14 cellular contexts compared by ENCODE assay signal in genomic region chr17:50218071-50218759, GRCh38. TPM values are rescaled to one million over a fixed set of nuclear protein-coding genes. Genes with fewer than 3 reads are reported as not detected.
DNase-seq lines count a peak whose midpoint lies in the region; ATAC-seq and TF ChIP-seq lines count a peak whose summit lies in the region.
"Had no signal": no experiment of that assay in that cellular context is flagged by ENCODE, and none has a peak within 500 bp of the region (broad histone marks: within the 10 kb centered on the region; RNA-seq: fewer than 3 reads in every experiment).

No MANE protein-coding gene starts in this region.

- TF ChIP-seq POLR2A in vagina (IDR thresholded peaks at IDR 0.05): no peak

- peaks cover 47% of the 10 kb centered on the region for H3K27me3 Mint-ChIP-seq in activated naive CD4-positive, alpha-beta T cell treated with anti-CD3 and anti-CD28 coated beads, Interleukin-2, amount 10 ng/mL, durations not matched to agents 7 days and 5 days
- H3K27me3 Mint-ChIP-seq in activated naive CD4-positive, alpha-beta T cell treated with anti-CD3 and anti-CD28 coated beads for 36 hours (ENCODE audit: low read depth): no peaks in the 10 kb centered on the region
- no peaks in the 10 kb centered on the region for H3K27me3 Mint-ChIP-seq in osteocyte (ENCODE audit: unreplicated experiment)
- H3K27me3 Mint-ChIP-seq: activated naive CD4-positive, alpha-beta T cell treated with anti-CD3 and anti-CD28 coated beads, Interleukin-2, amount 50 U/mL, for 24 hours had no signal

- no peak for ATAC-seq in HG03439 (IDR thresholded peaks at IDR 0.05; ENCODE audit: unreplicated experiment)

- H3K36me3 Mint-ChIP-seq in activated naive CD4-positive, alpha-beta T cell treated with anti-CD3 and anti-CD28 coated beads, Interleukin-2, amount 10 ng/mL, durations not matched to agents 7 days and 5 days: no peaks in the 10 kb centered on the region
- H3K36me3 Mint-ChIP-seq in activated naive CD4-positive, alpha-beta T cell treated with anti-CD3 and anti-CD28 coated beads for 36 hours (ENCODE audit: low read depth): no peaks in the 10 kb centered on the region
- no peaks in the 10 kb centered on the region for H3K36me3 Mint-ChIP-seq in osteocyte (ENCODE audit: unreplicated experiment)
- H3K36me3 Mint-ChIP-seq: activated naive CD4-positive, alpha-beta T cell treated with anti-CD3 and anti-CD28 coated beads, Interleukin-2, amount 50 U/mL, for 24 hours had no signal

- no peak overlapping the region for H3K4me3 ChIP-seq in fibroblast of the aortic adventitia (ENCODE audit: low read depth, low read length)
- H3K4me3 ChIP-seq in vagina: no peak overlapping the region
- H3K4me3 ChIP-seq in MG63: no peak overlapping the region
- H3K4me3 ChIP-seq: prostate gland had no signal

- H3K4me1 ChIP-seq in vagina: peaks cover 76% of the 10 kb centered on the region
- H3K4me1 ChIP-seq: prostate gland had no signal

- intact Hi-C loops in activated naive CD4-positive, alpha-beta T cell treated with anti-CD3 and anti-CD28 coated beads for 36 hours (cut with micrococcal nuclease): no loop called here
- intact Hi-C loops in vagina (cut with DNase I): no loop called here

- H3K9me3 Mint-ChIP-seq in activated naive CD4-positive, alpha-beta T cell treated with anti-CD3 and anti-CD28 coated beads, Interleukin-2, amount 10 ng/mL, durations not matched to agents 7 days and 5 days: no peaks in the 10 kb centered on the region
- no peaks in the 10 kb centered on the region for H3K9me3 Mint-ChIP-seq in activated naive CD4-positive, alpha-beta T cell treated with anti-CD3 and anti-CD28 coated beads for 36 hours
- H3K9me3 Mint-ChIP-seq in osteocyte (ENCODE audit: unreplicated experiment): no peaks in the 10 kb centered on the region
- H3K9me3 Mint-ChIP-seq: activated CD4-positive, alpha-beta memory T cell treated with anti-CD3 and anti-CD28 coated beads, Interleukin-2, amount 10 ng/mL, durations not matched to agents 7 days and 5 days; activated naive CD4-positive, alpha-beta T cell treated with anti-CD3 and anti-CD28 coated beads, Interleukin-2, amount 50 U/mL, for 24 hours had no signal

- peak overlapping the region; percentile 11 for H3K27ac Mint-ChIP-seq in activated naive CD4-positive, alpha-beta T cell treated with anti-CD3 and anti-CD28 coated beads, Interleukin-2, amount 10 ng/mL, durations not matched to agents 7 days and 5 days
- H3K27ac Mint-ChIP-seq in activated naive CD4-positive, alpha-beta T cell treated with anti-CD3 and anti-CD28 coated beads for 36 hours: no peak overlapping the region
- peak overlapping the region; percentile 96 for H3K27ac Mint-ChIP-seq in osteocyte (ENCODE audit: unreplicated experiment)
- H3K27ac Mint-ChIP-seq: activated CD4-positive, alpha-beta memory T cell treated with anti-CD3 and anti-CD28 coated beads, Interleukin-2, amount 10 ng/mL, durations not matched to agents 7 days and 5 days; activated naive CD4-positive, alpha-beta T cell treated with anti-CD3 and anti-CD28 coated beads, Interleukin-2, amount 50 U/mL, for 24 hours had no signal

- H3K36me3 ChIP-seq in vagina: no peaks in the 10 kb centered on the region
- H3K36me3 ChIP-seq in MG63: no peaks in the 10 kb centered on the region
- H3K36me3 ChIP-seq: prostate gland had no signal

- H3K27ac ChIP-seq in vagina: peak overlapping the region; percentile 97

- H3K9me3 ChIP-seq in vagina (no peaks in the 10 kb centered on the region), MG63 (no peaks in the 10 kb centered on the region)
- H3K9me3 ChIP-seq: prostate gland had no signal

- no peaks in the 10 kb centered on the region for H3K27me3 ChIP-seq in vagina
- no peaks in the 10 kb centered on the region for H3K27me3 ChIP-seq in MG63

- peaks cover 19% of the 10 kb centered on the region for H3K4me1 Mint-ChIP-seq in activated naive CD4-positive, alpha-beta T cell treated with anti-CD3 and anti-CD28 coated beads, Interleukin-2, amount 10 ng/mL, durations not matched to agents 7 days and 5 days
- H3K4me1 Mint-ChIP-seq in activated naive CD4-positive, alpha-beta T cell treated with anti-CD3 and anti-CD28 coated beads for 36 hours (ENCODE audit: low read depth): peaks cover 22% of the 10 kb centered on the region
- H3K4me1 Mint-ChIP-seq in osteocyte (ENCODE audit: unreplicated experiment): peaks cover 97% of the 10 kb centered on the region

- DNase-seq in activated naive CD4-positive, alpha-beta T cell treated with anti-CD3 and anti-CD28 coated beads, Interleukin-2, amount 10 ng/mL, durations not matched to agents 7 days and 5 days: no peak
- DNase-seq in activated naive CD4-positive, alpha-beta T cell treated with anti-CD3 and anti-CD28 coated beads for 36 hours: no peak
- DNase-seq in fibroblast of the aortic adventitia (ENCODE audit: low read depth) (peak; percentile 74), osteocyte (ENCODE audit: extremely low spot score, unreplicated experiment) (no peak), vagina (ENCODE audit: extremely low spot score in 2 of 2) (no peak), NCI-H146 treated with DMSO at 0.1 percent for 48 hours (lab: John Stamatoyannopoulos, UW; ENCODE audit: unreplicated experiment) (no peak), MG63 (no peak)
- DNase-seq: 8988T; activated CD4-positive, alpha-beta memory T cell treated with anti-CD3 and anti-CD28 coated beads, Interleukin-2, amount 10 ng/mL, durations not matched to agents 7 days and 5 days; DMS153; NCI-H524 had no signal

- no peak overlapping the region for H3K4me3 Mint-ChIP-seq in activated naive CD4-positive, alpha-beta T cell treated with anti-CD3 and anti-CD28 coated beads, Interleukin-2, amount 10 ng/mL, durations not matched to agents 7 days and 5 days
- H3K4me3 Mint-ChIP-seq in activated naive CD4-positive, alpha-beta T cell treated with anti-CD3 and anti-CD28 coated beads for 36 hours: no peak overlapping the region
- peak overlapping the region; percentile 53 for H3K4me3 Mint-ChIP-seq in osteocyte (ENCODE audit: unreplicated experiment)
- H3K4me3 Mint-ChIP-seq: activated CD4-positive, alpha-beta memory T cell treated with anti-CD3 and anti-CD28 coated beads, Interleukin-2, amount 10 ng/mL, durations not matched to agents 7 days and 5 days; activated naive CD4-positive, alpha-beta T cell treated with anti-CD3 and anti-CD28 coated beads, Interleukin-2, amount 50 U/mL, for 24 hours had no signal

- TF ChIP-seq CTCF in fibroblast of the aortic adventitia (IDR thresholded peaks at IDR 0.05; ENCODE audit: insufficient read depth, low read length) (no peak), osteocyte (IDR thresholded peaks at IDR 0.05) (no peak), vagina (IDR thresholded peaks at IDR 0.05) (no peak)

- CTCF ChIA-PET in activated naive CD4-positive, alpha-beta T cell treated with anti-CD3 and anti-CD28 coated beads, Interleukin-2, amount 10 ng/mL, durations not matched to agents 7 days and 5 days (lab: Charles Lee): interaction anchor here (0.8 to 1.3 kb wide), 5 partner anchors 12 to 54 kb away, joined by 3 to 5 read pairs (median 4); partner anchors contain the start of gene COL1A1
- CTCF ChIA-PET in activated naive CD4-positive, alpha-beta T cell treated with anti-CD3 and anti-CD28 coated beads for 36 hours (lab: Charles Lee): interaction anchor here (0.6 to 10.5 kb wide), 5 partner anchors 17 to 238 kb away, joined by 3 to 87 read pairs (median 5); partner anchors contain the start of gene COL1A1

RNA-seq across cellular contexts. Expression of gene COL1A1, which starts 16.8 kb away (rescaled TPM):
- 1 to 10 TPM in 1 of 2 experiments, under 1 TPM in 1; 0.95 to 1.7 TPM for total RNA-seq in activated naive CD4-positive, alpha-beta T cell treated with anti-CD3 and anti-CD28 coated beads for 36 hours
- total RNA-seq in fibroblast of the aortic adventitia (ENCODE audit: low replicate concordance): 2,633 and 16,513 TPM in 2 replicates
- total RNA-seq in osteocyte: 25,918 and 28,023 TPM in 2 replicates
- 171 TPM for total RNA-seq in vagina
- total RNA-seq in MG63 (2014; rRNA removed; shearing (Covaris generic); ENCODE audit: low replicate concordance): 261 and 431 TPM in 2 replicates

RNA-seq across cellular contexts. Expression of gene SGCA, which starts 52.4 kb away (rescaled TPM):
- under 1 TPM in 1 of 2 experiments, not detected in 1; 0.14 TPM for total RNA-seq in activated naive CD4-positive, alpha-beta T cell treated with anti-CD3 and anti-CD28 coated beads for 36 hours
- 0.65 and 0.90 TPM in 2 replicates for total RNA-seq in fibroblast of the aortic adventitia (ENCODE audit: low replicate concordance)
- total RNA-seq in osteocyte: 12.0 and 13.0 TPM in 2 replicates
- 2.2 TPM for total RNA-seq in vagina
- total RNA-seq in MG63 (2014; rRNA removed; shearing (Covaris generic); ENCODE audit: low replicate concordance): 1.1 TPM in 1 of 2 replicates, not detected in the other

RNA-seq across cellular contexts. Expression of gene TMEM92, which starts 56.1 kb away (rescaled TPM):
- total RNA-seq in activated naive CD4-positive, alpha-beta T cell treated with anti-CD3 and anti-CD28 coated beads for 36 hours: not detected
- total RNA-seq in fibroblast of the aortic adventitia (ENCODE audit: low replicate concordance): 0.09 TPM in 1 of 2 replicates, not detected in the other
- total RNA-seq in osteocyte: 4.3 and 6.6 TPM in 2 replicates
- 0.74 TPM for total RNA-seq in vagina
- total RNA-seq in MG63 (2014; rRNA removed; shearing (Covaris generic); ENCODE audit: low replicate concordance): not detected in 2 replicates

Comparison
In these comparisons a context has a peak if more than half of its experiments do, and no peak if none do; other contexts are left out.
1. RNA of gene COL1A1, which starts 16.8 kb away (total RNA-seq): 25,918 to 28,023 TPM in osteocyte, 2,633 to 16,513 TPM in fibroblast of the aortic adventitia, 261 to 431 TPM in MG63 and 171 TPM in vagina (single experiment); 0.95 to 1.7 TPM in activated naive CD4-positive, alpha-beta T cell treated with anti-CD3 and anti-CD28 coated beads for 36 hours; every median in the first group is over 10 times any median in the second.